ENCODE assay signal across 28 cellular contexts in genomic region chr5:96825243-96825642, GRCh38.
"Had no signal": no experiment of that assay in that cellular context is flagged by ENCODE, and none has a peak within 500 bp of the region (broad histone marks: within the 10 kb centered on the region; RNA-seq: fewer than 3 reads in every experiment).

No MANE protein-coding gene starts in this region.

- H3K36me3 ChIP-seq: adrenal gland had no signal

- H3K4me1 ChIP-seq: body of pancreas had no signal

- H3K27ac ChIP-seq: adrenal gland, body of pancreas had no signal

- ATAC-seq: activated CD4-positive, alpha-beta T cell treated with anti-CD3 and anti-CD28 coated beads for 36 hours; activated CD8-positive, alpha-beta memory T cell treated with anti-CD3 and anti-CD28 coated beads, Interleukin-2, amount 10 ng/mL, durations not matched to agents 7 days and 5 days; activated CD8-positive, alpha-beta T cell treated with anti-CD3 and anti-CD28 coated beads, Interleukin-2, amount 10 ng/mL, durations not matched to agents 7 days and 5 days; activated naive CD8-positive, alpha-beta T cell treated with anti-CD3 and anti-CD28 coated beads, Interleukin-2, amount 50 U/mL, for 24 hours; body of pancreas; effector memory CD8-positive, alpha-beta T cell had no signal

- H3K4me3 ChIP-seq: adrenal gland, body of pancreas had no signal

- H3K9me3 ChIP-seq: adrenal gland, body of pancreas had no signal

- H3K27me3 ChIP-seq: adrenal gland, body of pancreas had no signal

- DNase-seq: activated CD4-positive, alpha-beta memory T cell treated with anti-CD3 and anti-CD28 coated beads for 36 hours; activated CD4-positive, alpha-beta T cell treated with anti-CD3 and anti-CD28 coated beads for 36 hours; activated CD4-positive, alpha-beta T cell treated with anti-CD3 and anti-CD28 coated beads, Interleukin-2, amount 10 ng/mL, durations not matched to agents 24 days and 14 days; activated CD4-positive, CD25-positive, alpha-beta regulatory T cell; activated CD4-positive, CD25-positive, alpha-beta regulatory T cell treated with anti-CD3 and anti-CD28 coated beads, Interleukin-2, amount 50 U/mL, for 72 hours; activated CD8-positive, alpha-beta memory T cell treated with anti-CD3 and anti-CD28 coated beads, Interleukin-2, amount 10 ng/mL, durations not matched to agents 7 days and 5 days; activated CD8-positive, alpha-beta memory T cell treated with anti-CD3 and anti-CD28 coated beads, Interleukin-2, amount 50 U/mL, for 4 hours; activated CD8-positive, alpha-beta T cell treated with anti-CD3 and anti-CD28 coated beads, Interleukin-2, amount 10 ng/mL, durations not matched to agents 7 days and 5 days; activated gamma-delta T cell; activated naive CD4-positive, alpha-beta T cell; activated naive CD4-positive, alpha-beta T cell treated with anti-CD3 and anti-CD28 coated beads, Interleukin-2, amount 50 U/mL, for 16 hours; activated naive CD8-positive, alpha-beta T cell treated with anti-CD3 and anti-CD28 coated beads for 36 hours; activated naive CD8-positive, alpha-beta T cell treated with anti-CD3 and anti-CD28 coated beads, Interleukin-2, amount 50 U/mL, for 24 hours; activated T-cell treated with anti-CD3 and anti-CD28 coated beads, Interleukin-2, amount 50 U/mL, for 1 hour; activated T-cell treated with anti-CD3 and anti-CD28 coated beads, Interleukin-2, amount 50 U/mL, for 48 hours; adrenal gland; amygdala; aorta; body of pancreas; caudate nucleus; cortex of kidney; dermis blood vessel endothelial cell; effector CD4-positive, alpha-beta T cell; effector memory CD8-positive, alpha-beta T cell; foreskin fibroblast; head of caudate nucleus; T-helper 1 cell; T-helper 2 cell had no signal
